Comparison of ENCODE assay signal across 8 cellular contexts in genomic region chr16:84504420-84505248, GRCh38. TPM values are rescaled to one million over a fixed set of nuclear protein-coding genes. Genes with fewer than 3 reads are reported as not detected.
DNase-seq lines count a peak whose midpoint lies in the region; ATAC-seq and FAIRE-seq lines count a peak whose summit lies in the region.

Gene MEAK7 (minus strand): TSS chr16:84504659. CDS start chr16:84498086, 6,573 bp downstream.

- POLR2A ChIA-PET in activated CD4-positive, alpha-beta T cell treated with anti-CD3 and anti-CD28 coated beads for 36 hours (lab: Charles Lee), result interaction anchor here (1.1 to 1.3 kb wide), 2 partner anchors 10 to 45 kb away, joined by 3 to 5 read pairs; no protein-coding TSS in a partner anchor

- CTCF ChIA-PET in activated CD4-positive, alpha-beta T cell treated with anti-CD3 and anti-CD28 coated beads for 36 hours (lab: Charles Lee), result interaction anchor here (0.6 to 4.8 kb wide), 13 partner anchors 9 to 548 kb away, joined by 3 to 33 read pairs (median 4); no protein-coding TSS in a partner anchor

- DNase-seq in NCI-H345 (lab: John Stamatoyannopoulos, UW) (peak; percentile 95), kidney tubule cell (ENCODE audit: low spot score) (peak; percentile 99)
- DNase-seq in activated CD4-positive, alpha-beta T cell treated with anti-CD3 and anti-CD28 coated beads for 36 hours, result peak; percentile 99
- peak; percentile 90 to 99 (median 96) for DNase-seq in stimulated activated CD4-positive, alpha-beta T cell treated with anti-CD3 and anti-CD28 coated beads, Interleukin-1b, Interleukin-23, amount 100 ng/mL, for 24 hours (ENCODE audit: low read depth in 4 of 4, low spot score in 1 of 4)

- peak within 1 kb of the TSS; percentile 89 for H3K4me3 Mint-ChIP-seq in activated CD4-positive, alpha-beta T cell treated with anti-CD3 and anti-CD28 coated beads for 36 hours

- H3K4me1 Mint-ChIP-seq in activated CD4-positive, alpha-beta T cell treated with anti-CD3 and anti-CD28 coated beads for 36 hours, result peaks cover 39% of the 10 kb centered on the region

- H3K27ac ChIP-seq in cingulate gyrus (ENCODE audit: low read depth, low read length), result peak within 1 kb of the TSS; percentile 69

- H3K27me3 Mint-ChIP-seq in activated CD4-positive, alpha-beta T cell treated with anti-CD3 and anti-CD28 coated beads for 36 hours, result no peaks in the 10 kb centered on the region

- no peaks in the 10 kb centered on the region for H3K36me3 Mint-ChIP-seq in activated CD4-positive, alpha-beta T cell treated with anti-CD3 and anti-CD28 coated beads for 36 hours (ENCODE audit: low read depth)

- ATAC-seq in GM18517 (IDR thresholded peaks at IDR 0.05; ENCODE audit: unreplicated experiment) (peak; percentile 96), HG03045 (IDR thresholded peaks at IDR 0.05; ENCODE audit: unreplicated experiment) (peak; percentile 98)
- ATAC-seq in activated CD4-positive, alpha-beta T cell treated with anti-CD3 and anti-CD28 coated beads for 36 hours, result peak; percentile 96

- peak; percentile 83 for FAIRE-seq in A204.1 (lab: Jason Lieb, UNC)

- H3K27ac Mint-ChIP-seq in activated CD4-positive, alpha-beta T cell treated with anti-CD3 and anti-CD28 coated beads for 36 hours, result peak within 1 kb of the TSS; percentile 90

- intact Hi-C loops in activated CD4-positive, alpha-beta T cell treated with anti-CD3 and anti-CD28 coated beads for 36 hours (cut with DNase I, micrococcal nuclease), result loop anchor here (1.0 to 10.0 kb wide), 13 partner anchors 96 to 1053 kb away; partner anchors contain the start of genes OSGIN1 (in 2 of the 2), COTL1 (in 1 of the 2), CRISPLD2 (in 1 of the 2) and DNAAF1 (in 1 of the 2)

- no peaks in the 10 kb centered on the region for H3K9me3 Mint-ChIP-seq in activated CD4-positive, alpha-beta T cell treated with anti-CD3 and anti-CD28 coated beads for 36 hours (ENCODE audit: low read depth)

RNA-seq across cellular contexts. Expression of gene MEAK7, which starts in this region (rescaled TPM):
- 10 to 100 TPM in 1 of 2 experiments, 1 to 10 TPM in 1; 8.9 to 10.6 TPM for total RNA-seq in activated CD4-positive, alpha-beta T cell treated with anti-CD3 and anti-CD28 coated beads for 36 hours

Comparison
In these comparisons a context has a peak if more than half of its experiments do, and no peak if none do; other contexts are left out.
1. Peak in every context shown above with its lines: DNase-seq, ATAC-seq and H3K27ac ChIP-seq.